8 cellular contexts compared by ENCODE assay signal in the genomic region with DNA sequence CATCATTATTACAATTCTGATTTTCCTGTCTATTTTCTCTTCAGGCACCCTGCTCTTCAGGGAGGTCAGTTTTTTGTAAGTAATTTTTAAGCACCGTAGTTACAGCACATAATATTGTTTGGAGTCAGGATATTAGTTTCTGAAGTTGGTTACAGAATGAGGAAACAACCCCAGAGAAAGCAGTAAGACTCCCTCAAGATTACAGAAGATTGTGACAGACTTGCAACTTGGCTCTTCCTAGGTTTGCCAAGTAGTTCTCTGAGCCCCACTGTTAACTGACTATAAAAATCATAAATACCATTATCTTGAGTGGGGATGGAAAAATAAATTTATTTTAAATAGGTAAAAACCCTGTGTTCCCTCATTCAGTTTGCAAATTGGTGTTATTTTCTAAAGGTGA. TPM values are rescaled to one million over a fixed set of nuclear protein-coding genes. Genes with fewer than 3 reads are reported as not detected.
DNase-seq lines count a peak whose midpoint lies in the region; TF ChIP-seq lines count a peak whose summit lies in the region.

No MANE protein-coding gene starts in this region.

- no peaks in the 10 kb centered on the region for H3K27me3 ChIP-seq in kidney epithelial cell (ENCODE audit: control insufficient read depth, insufficient read depth, low read length)

- peak overlapping the region; percentile 98 for H3K4me3 Mint-ChIP-seq in activated naive CD4-positive, alpha-beta T cell treated with anti-CD3 and anti-CD28 coated beads, Interleukin-2, amount 50 U/mL, for 24 hours
- H3K4me3 Mint-ChIP-seq in activated naive CD8-positive, alpha-beta T cell, result peak overlapping the region; percentile 98
- H3K4me3 Mint-ChIP-seq in type B pancreatic cell, result peak overlapping the region; percentile 91

- peak overlapping the region; percentile 77 for H3K4me3 ChIP-seq in kidney epithelial cell (ENCODE audit: low read depth, low read length)

- peaks cover 3% of the 10 kb centered on the region for H3K36me3 Mint-ChIP-seq in activated naive CD4-positive, alpha-beta T cell treated with anti-CD3 and anti-CD28 coated beads, Interleukin-2, amount 50 U/mL, for 24 hours
- H3K36me3 Mint-ChIP-seq in activated naive CD8-positive, alpha-beta T cell, result no peaks in the 10 kb centered on the region
- no peaks in the 10 kb centered on the region for H3K36me3 Mint-ChIP-seq in type B pancreatic cell

- no peaks in the 10 kb centered on the region for H3K9me3 Mint-ChIP-seq in activated naive CD4-positive, alpha-beta T cell treated with anti-CD3 and anti-CD28 coated beads, Interleukin-2, amount 50 U/mL, for 24 hours
- H3K9me3 Mint-ChIP-seq in activated naive CD8-positive, alpha-beta T cell (ENCODE audit: low read depth), result no peaks in the 10 kb centered on the region
- no peaks in the 10 kb centered on the region for H3K9me3 Mint-ChIP-seq in type B pancreatic cell

- no peak for DNase-seq in activated naive CD4-positive, alpha-beta T cell treated with anti-CD3 and anti-CD28 coated beads, Interleukin-2, amount 50 U/mL, for 16 hours
- DNase-seq in kidney epithelial cell (ENCODE audit: low read depth) (no peak), type B pancreatic cell (ENCODE audit: extremely low spot score, unreplicated experiment) (no peak), nucleus accumbens (lab: John Stamatoyannopoulos, UW) (no peak), SK-N-DZ (ENCODE audit: low spot score) (no peak), NCI-H1105 (lab: John Stamatoyannopoulos, UW) (no peak)

- no peaks in the 10 kb centered on the region for H3K27me3 Mint-ChIP-seq in activated naive CD4-positive, alpha-beta T cell treated with anti-CD3 and anti-CD28 coated beads, Interleukin-2, amount 50 U/mL, for 24 hours
- H3K27me3 Mint-ChIP-seq in activated naive CD8-positive, alpha-beta T cell, result no peaks in the 10 kb centered on the region
- no peaks in the 10 kb centered on the region for H3K27me3 Mint-ChIP-seq in type B pancreatic cell

- peaks cover 73% of the 10 kb centered on the region for H3K4me1 Mint-ChIP-seq in activated naive CD4-positive, alpha-beta T cell treated with anti-CD3 and anti-CD28 coated beads, Interleukin-2, amount 50 U/mL, for 24 hours
- H3K4me1 Mint-ChIP-seq in activated naive CD8-positive, alpha-beta T cell (ENCODE audit: low read depth), result peaks cover 64% of the 10 kb centered on the region
- H3K4me1 Mint-ChIP-seq in type B pancreatic cell (ENCODE audit: unreplicated experiment), result peaks cover 25% of the 10 kb centered on the region

- TF ChIP-seq CTCF in kidney epithelial cell (IDR thresholded peaks at IDR 0.05; ENCODE audit: insufficient read depth, low read length, poor library complexity, severe bottlenecking) (no peak), type B pancreatic cell (conservative IDR thresholded peaks at IDR 0.05) (no peak)

- no peak overlapping the region for H3K27ac Mint-ChIP-seq in activated naive CD4-positive, alpha-beta T cell treated with anti-CD3 and anti-CD28 coated beads, Interleukin-2, amount 50 U/mL, for 24 hours
- H3K27ac Mint-ChIP-seq in activated naive CD8-positive, alpha-beta T cell, result peak overlapping the region; percentile 95
- peak overlapping the region; percentile 88 for H3K27ac Mint-ChIP-seq in type B pancreatic cell

- no peaks in the 10 kb centered on the region for H3K36me3 ChIP-seq in kidney epithelial cell (ENCODE audit: control insufficient read depth, insufficient read depth, low read length)

RNA-seq across cellular contexts. Expression of gene RPE, which starts 1.0 kb away (rescaled TPM):
- total RNA-seq in kidney epithelial cell (45.3 and 59.1 TPM in 2 replicates), type B pancreatic cell (ENCODE audit: low replicate concordance) (48.5 and 53.7 TPM in 2 replicates)
- polyA plus RNA-seq in SK-N-DZ (2014; cell fraction: cytosol; rRNA removed), result 70.4 and 95.3 TPM in 2 replicates
- polyA plus RNA-seq in SK-N-DZ (2014; cell fraction: nucleus; rRNA removed), result 36.0 and 53.1 TPM in 2 replicates
